Comparison of ENCODE assay signal across 1 cellular context in genomic region chr5:65121880-65122436, GRCh38.
TF ChIP-seq lines count a peak whose summit lies in the region.

No MANE protein-coding gene starts in this region.

TF ChIP-seq in K562, 482 proteins besides CTCF, POLR2A, EP300 and RAD21 (continued from another document and continues in another):
- no peak for TF ChIP-seq ZNF280A (IDR thresholded peaks at IDR 0.05; ENCODE audit: low read depth, partially characterized antibody)
- no peak for TF ChIP-seq NFIX (CRISPR knock-in tag; IDR thresholded peaks at IDR 0.05; ENCODE audit: low read depth)
- no peak for TF ChIP-seq ETS1 (conservative IDR thresholded peaks at IDR 0.05; ENCODE audit: control insufficient read depth, low read depth, low read length)
- TF ChIP-seq MXI1 (IDR thresholded peaks at IDR 0.05; ENCODE audit: low read depth, low read length): no peak
- TF ChIP-seq MITF (IDR thresholded peaks at IDR 0.05): peak; percentile 43; the same call in 1 of the 2 replicates
- no peak for TF ChIP-seq CBX1 (IDR thresholded peaks at IDR 0.05; ENCODE audit: low read depth)
- TF ChIP-seq PATZ1 (CRISPR knock-in tag; IDR thresholded peaks at IDR 0.05; ENCODE audit: borderline replicate concordance): no peak
- peak; percentile 90; the same call in 1 of the 2 replicates for TF ChIP-seq DMBX1 (CRISPR knock-in tag; IDR thresholded peaks at IDR 0.05; ENCODE audit: borderline replicate concordance)
- TF ChIP-seq WHSC1 (IDR thresholded peaks at IDR 0.05; ENCODE audit: low read length): no peak
- TF ChIP-seq RBBP5 (IDR thresholded peaks at IDR 0.05; ENCODE audit: borderline replicate concordance, insufficient read depth, low read length, poor library complexity, severe bottlenecking): no peak
- TF ChIP-seq GATA2 (CRISPR knock-in tag; IDR thresholded peaks at IDR 0.05): no peak
- no peak for TF ChIP-seq BRCA1 (IDR thresholded peaks at IDR 0.05)
- TF ChIP-seq BRCA1 (CRISPR knock-in tag; IDR thresholded peaks at IDR 0.05): no peak
- no peak for TF ChIP-seq U2AF2 (optimal IDR thresholded peaks at IDR 0.05; ENCODE audit: low read depth, low read length)
- no peak for TF ChIP-seq NR2F6 (CRISPR knock-in tag; IDR thresholded peaks at IDR 0.05)
- TF ChIP-seq MLLT1 (IDR thresholded peaks at IDR 0.05): no peak; a peak in 1 of 4 replicates
- no peak for TF ChIP-seq ASH1L (IDR thresholded peaks at IDR 0.05; ENCODE audit: borderline replicate concordance, low read depth, partially characterized antibody)
- no peak for TF ChIP-seq PRPF4 (IDR thresholded peaks at IDR 0.05; ENCODE audit: insufficient read depth, low read depth, low read length, poor library complexity, severe bottlenecking)
- no peak for TF ChIP-seq GTF2B (IDR thresholded peaks at IDR 0.05; ENCODE audit: extremely low read depth, insufficient read length)
- TF ChIP-seq KDM5B (IDR thresholded peaks at IDR 0.05; ENCODE audit: insufficient replicate concordance, low read depth, low read length): no peak
- 0 out of 4 replicates have a peak, but pooled peaks have one; percentile 17 to 37 for TF ChIP-seq MAZ (CRISPR knock-in tag; conservative IDR thresholded peaks at IDR 0.05 in 1 of 2, IDR thresholded peaks at IDR 0.05 in 1 of 2)
- no peak for TF ChIP-seq CGGBP1 (CRISPR knock-in tag; IDR thresholded peaks at IDR 0.05)
- TF ChIP-seq KLF10 (CRISPR knock-in tag; IDR thresholded peaks at IDR 0.05): no peak
- no peak for TF ChIP-seq IFI16 (CRISPR knock-in tag; IDR thresholded peaks at IDR 0.05)
- peak; percentile 70 for TF ChIP-seq ZNF766 (CRISPR knock-in tag; conservative IDR thresholded peaks at IDR 0.05)
- TF ChIP-seq L3MBTL2 (IDR thresholded peaks at IDR 0.05): peak; percentile 97
- no peak for TF ChIP-seq NR0B1 (IDR thresholded peaks at IDR 0.05; ENCODE audit: partially characterized antibody)
- TF ChIP-seq RFX7 (CRISPR knock-in tag; IDR thresholded peaks at IDR 0.05): no peak
- no peak for TF ChIP-seq HDAC2 (IDR thresholded peaks at IDR 0.05)
- TF ChIP-seq PCBP1 (IDR thresholded peaks at IDR 0.05; ENCODE audit: low read depth, low read length, poor library complexity, severe bottlenecking): no peak
- no peak for TF ChIP-seq TAL1 (IDR thresholded peaks at IDR 0.05)
- no peak for TF ChIP-seq ZNF316 (IDR thresholded peaks at IDR 0.05)
- no peak for TF ChIP-seq ZNF23 (CRISPR knock-in tag; IDR thresholded peaks at IDR 0.05)
- peak; percentile 83 for TF ChIP-seq BACH1 (tag; IDR thresholded peaks at IDR 0.05)
- TF ChIP-seq ETV1 (tag; conservative IDR thresholded peaks at IDR 0.05; ENCODE audit: low read depth): 0 out of 2 replicates have a peak, but pooled peaks have one; percentile 9
- TF ChIP-seq BCLAF1 (IDR thresholded peaks at IDR 0.05; ENCODE audit: borderline replicate concordance in 1 of 2, control insufficient read depth in 1 of 2, low read depth in 2 of 2, low read length in 1 of 2): no peak
- no peak for TF ChIP-seq NCOA4 (IDR thresholded peaks at IDR 0.05; ENCODE audit: partially characterized antibody)
- TF ChIP-seq E2F8 (IDR thresholded peaks at IDR 0.05; ENCODE audit: low read depth, partially characterized antibody): no peak
- peak; percentile 49 for TF ChIP-seq CBFA2T2 (conservative IDR thresholded peaks at IDR 0.05)
- no peak for TF ChIP-seq RFX5 (IDR thresholded peaks at IDR 0.05; ENCODE audit: low read depth, low read length)
- no peak for TF ChIP-seq TBP (optimal IDR thresholded peaks at IDR 0.05; ENCODE audit: low read depth, low read length)
- TF ChIP-seq NR2C2 (CRISPR knock-in tag; IDR thresholded peaks at IDR 0.05): peak; percentile 72; the same call in 1 of the 2 replicates
- TF ChIP-seq NR2C2 (tag; IDR thresholded peaks at IDR 0.05): no peak; the same call in 1 of the 2 replicates
- no peak for TF ChIP-seq SMARCB1 (IDR thresholded peaks at IDR 0.05; ENCODE audit: insufficient read length, low read depth)
